Comparison of ENCODE assay signal across 8 cellular contexts in genomic region chr2:86105252-86105968, GRCh38. TPM values are rescaled to one million over a fixed set of nuclear protein-coding genes. Genes with fewer than 3 reads are reported as not detected.
DNase-seq lines count a peak whose midpoint lies in the region; ATAC-seq and TF ChIP-seq lines count a peak whose summit lies in the region.

Gene POLR1A (minus strand): TSS chr2:86105886. CDS start chr2:86105776, 110 bp downstream.

- H3K4me3 ChIP-seq in MM.1S (ENCODE audit: low read length), result peak within 1 kb of the TSS; percentile 97
- H3K4me3 ChIP-seq in SJCRH30, result peak within 1 kb of the TSS; percentile 81
- H3K4me3 ChIP-seq in neural progenitor cell, result peak within 1 kb of the TSS; percentile 74
- peak within 1 kb of the TSS; percentile 97 to 98 for H3K4me3 ChIP-seq in stomach smooth muscle (ENCODE audit: low read length in 2 of 2)

- H3K4me1 Mint-ChIP-seq in neural progenitor cell, result peaks cover 20% of the 10 kb centered on the region

- H3K9ac ChIP-seq in MM.1S (ENCODE audit: low read length) (peak within 1 kb of the TSS; percentile 89), neural progenitor cell (peak within 1 kb of the TSS; percentile 74), stomach smooth muscle (ENCODE audit: low read length in 2 of 2) (peak within 1 kb of the TSS; percentile 77 to 91)

- peak; percentile 90 for ATAC-seq in foreskin keratinocyte

- H3K4me1 ChIP-seq in MM.1S (ENCODE audit: low read length) (peaks cover 31% of the 10 kb centered on the region), SJCRH30 (no peaks in the 10 kb centered on the region), foreskin keratinocyte (no peaks in the 10 kb centered on the region), neural progenitor cell (peaks cover 15% of the 10 kb centered on the region), stomach smooth muscle (ENCODE audit: control insufficient read depth, insufficient read depth, low read length) (peaks cover 16% of the 10 kb centered on the region)

- H3K27ac ChIP-seq in MM.1S (ENCODE audit: low read length) (peak within 1 kb of the TSS; percentile 76), SJCRH30 (peak within 1 kb of the TSS; percentile 94), foreskin keratinocyte (peak within 1 kb of the TSS; percentile 96), neural progenitor cell (peak within 1 kb of the TSS; percentile 72), stomach smooth muscle (ENCODE audit: low read length) (peak within 1 kb of the TSS; percentile 85)

- H4K20me1 ChIP-seq in MM.1S (ENCODE audit: insufficient read depth, low read length) (peaks cover 11% of the 10 kb centered on the region), neural progenitor cell (ENCODE audit: low read depth) (peaks cover 27% of the 10 kb centered on the region)

- H3F3A ChIP-seq in MM.1S (ENCODE audit: insufficient read depth, low read length) (peaks cover 10% of the 10 kb centered on the region), neural progenitor cell (ENCODE audit: low read depth) (no peaks in the 10 kb centered on the region)

- no peaks in the 10 kb centered on the region for H3K9me2 ChIP-seq in MM.1S (replicated peaks; ENCODE audit: insufficient read depth, low read length)

- TF ChIP-seq CTCF in MM.1S (IDR thresholded peaks at IDR 0.05; ENCODE audit: low read length) (no peak), foreskin keratinocyte (conservative IDR thresholded peaks at IDR 0.05) (peak; percentile 26), neural progenitor cell (IDR thresholded peaks at IDR 0.05) (peak; percentile 28)

- H3K36me3 ChIP-seq in MM.1S (replicated peaks; ENCODE audit: insufficient read depth, low read length), result peaks cover 14% of the 10 kb centered on the region; the same call in 1 of the 2 replicates
- H3K36me3 ChIP-seq in SJCRH30, result peaks cover 45% of the 10 kb centered on the region
- peaks cover 6% of the 10 kb centered on the region for H3K36me3 ChIP-seq in neural progenitor cell
- H3K36me3 ChIP-seq in stomach smooth muscle (ENCODE audit: control insufficient read depth in 2 of 2, insufficient read depth in 2 of 2, low read length in 2 of 2), result peaks cover 6 to 7% of the 10 kb centered on the region in 2 donors

- H3K4me2 ChIP-seq in MM.1S (ENCODE audit: low read depth, low read length), result peak within 1 kb of the TSS; percentile 80
- H3K4me2 ChIP-seq in neural progenitor cell, result peak within 1 kb of the TSS; percentile 86

- peak within 1 kb of the TSS; percentile 96 for H3K4me3 Mint-ChIP-seq in neural progenitor cell

- peak within 1 kb of the TSS; percentile 75 for H2AFZ ChIP-seq in MM.1S (ENCODE audit: low read length)
- peak within 1 kb of the TSS; percentile 35 for H2AFZ ChIP-seq in neural progenitor cell (replicated peaks)

- DNase-seq in ELF-1 (ENCODE audit: low read depth, low spot score), result peak; percentile 97
- DNase-seq in HCEC 1CT, result peak; percentile 92
- peak; percentile 93 for DNase-seq in MM.1S
- peak; percentile 94 to 97 for DNase-seq in SJCRH30
- peak; percentile 75 for DNase-seq in activated gamma-delta T cell treated with Interleukin-2 at 50 U/mL for 16 hours
- DNase-seq in foreskin keratinocyte, result peak; percentile 92 to 95
- DNase-seq in neural progenitor cell (ENCODE audit: low spot score), result peak; percentile 96

- H3K36me3 Mint-ChIP-seq in neural progenitor cell, result peaks cover 18% of the 10 kb centered on the region

- H3K79me2 ChIP-seq in MM.1S (ENCODE audit: low read length), result peaks cover 98% of the 10 kb centered on the region
- peaks cover 94% of the 10 kb centered on the region for H3K79me2 ChIP-seq in neural progenitor cell (ENCODE audit: low read depth)

- H3K9me3 Mint-ChIP-seq in neural progenitor cell, result no peaks in the 10 kb centered on the region

- H3K27me3 Mint-ChIP-seq in neural progenitor cell (ENCODE audit: insufficient read depth, low read depth), result no peaks in the 10 kb centered on the region

- H3K9me3 ChIP-seq in MM.1S (replicated peaks; ENCODE audit: insufficient read depth, low read length), result no peaks in the 10 kb centered on the region
- H3K9me3 ChIP-seq in SJCRH30 (replicated peaks), result no peaks in the 10 kb centered on the region
- H3K9me3 ChIP-seq in neural progenitor cell (ENCODE audit: low read depth), result no peaks in the 10 kb centered on the region
- H3K9me3 ChIP-seq in stomach smooth muscle (ENCODE audit: control insufficient read depth in 2 of 2, low read length in 2 of 2), result no peaks in the 10 kb centered on the region

- H3K27ac Mint-ChIP-seq in neural progenitor cell, result peak within 1 kb of the TSS; percentile 100

- H3K27me3 ChIP-seq in MM.1S (replicated peaks; ENCODE audit: insufficient read depth, low read length) (no peaks in the 10 kb centered on the region), SJCRH30 (no peaks in the 10 kb centered on the region), foreskin keratinocyte (no peaks in the 10 kb centered on the region), neural progenitor cell (no peaks in the 10 kb centered on the region), stomach smooth muscle (ENCODE audit: control insufficient read depth in 1 of 2, insufficient read depth in 2 of 2, low read length in 2 of 2) (no peaks in the 10 kb centered on the region)

RNA-seq across cellular contexts. Expression of gene POLR1A, which starts in this region (rescaled TPM):
- total RNA-seq in SJCRH30 (2014; rRNA removed; shearing (Covaris generic)), result 49.9 and 53.0 TPM in 2 replicates
- total RNA-seq in foreskin keratinocyte (27.3 and 28.0 TPM in 2 replicates), neural progenitor cell (ENCODE audit: low replicate concordance) (23.8 and 25.4 TPM in 2 replicates)
- polyA plus RNA-seq in foreskin keratinocyte, result 5.8 and 8.3 TPM in 2 replicates

Comparison
In these comparisons a context has a peak if more than half of its experiments do, and no peak if none do; other contexts are left out.
1. Peak in every context shown above with its lines: DNase-seq, ATAC-seq, H3K4me3 ChIP-seq and H3K27ac ChIP-seq.